Comparison of ENCODE assay signal across 26 cellular contexts in genomic region chr2:8697190-8697589, GRCh38.
"Had no signal": no experiment of that assay in that cellular context is flagged by ENCODE, and none has a peak within 500 bp of the region (broad histone marks: within the 10 kb centered on the region; RNA-seq: fewer than 3 reads in every experiment).

No MANE protein-coding gene starts in this region.

- H3K4me3 Mint-ChIP-seq: mesothelial cell of epicardium; naive thymus-derived CD4-positive, alpha-beta T cell; natural killer cell treated with Interleukin-12 subunit alpha and Interleukin-12 subunit beta and Interleukin-15 and Interleukin-18, amount 100 ng/mL, for 72 hours; stimulated activated naive B cell treated with anti-CD40 and anti-IgM and Interleukin-4, amounts not matched to agents 10 μg/mL and 1 μg/mL and 100 μg/mL, for 72 hours had no signal

- H3K36me3 ChIP-seq: left ventricle myocardium inferior, ovary, right atrium auricular region, stomach, thyroid gland, transverse colon, upper lobe of left lung, vagina had no signal

- H3K9me3 ChIP-seq: ovary, right atrium auricular region, testis, thyroid gland, transverse colon, upper lobe of left lung, vagina had no signal

- H3K4me3 ChIP-seq: left ventricle myocardium inferior, lung, ovary, right atrium auricular region, skin epidermis, stomach, testis, thyroid gland, transverse colon, upper lobe of left lung, vagina had no signal

- H3K4me1 ChIP-seq: testis had no signal

- H3K36me3 Mint-ChIP-seq: natural killer cell treated with Interleukin-12 subunit alpha and Interleukin-12 subunit beta and Interleukin-15 and Interleukin-18, amount 100 ng/mL, for 72 hours; stimulated activated naive B cell treated with anti-CD40 and anti-IgM and Interleukin-4, amounts not matched to agents 10 μg/mL and 1 μg/mL and 100 μg/mL, for 72 hours had no signal

- ATAC-seq: left cardiac atrium; naive thymus-derived CD4-positive, alpha-beta T cell; natural killer cell treated with Interleukin-12 subunit alpha and Interleukin-12 subunit beta and Interleukin-15 and Interleukin-18, amount 100 ng/mL, for 72 hours; sciatic nerve; stimulated activated naive B cell treated with anti-CD40 and anti-IgM and Interleukin-4, amounts not matched to agents 10 μg/mL and 1 μg/mL and 100 μg/mL, for 72 hours; stimulated activated naive CD8-positive, alpha-beta T cell treated with anti-CD3 and anti-CD28 coated beads, Interleukin-15, Interleukin-2, amounts not matched to agents 100 U/mL and 50 U/mL, for 24 hours had no signal

- DNase-seq: hippocampal formation; kidney glomerular epithelial cell; left cardiac atrium; left ventricle myocardium inferior; mesendoderm; naive thymus-derived CD4-positive, alpha-beta T cell; ovary; stimulated activated CD4-positive, alpha-beta T cell treated with anti-CD3 and anti-CD28 coated beads, Interleukin-12 subunit alpha, Interleukin-12 subunit beta, amount 100 ng/mL, for 4 hours; stimulated activated CD4-positive, alpha-beta T cell treated with anti-CD3 and anti-CD28 coated beads, Interleukin-15, amount 100 ng/mL, for 24 hours; stimulated activated CD4-positive, alpha-beta T cell treated with anti-CD3 and anti-CD28 coated beads, Interleukin-2, amount 100 ng/mL, for 24 hours; stimulated activated CD4-positive, alpha-beta T cell treated with anti-CD3 and anti-CD28 coated beads, Interleukin-4, amount 100 ng/mL, for 1 hour; stimulated activated naive B cell treated with anti-CD40 and anti-IgM and Interleukin-4, amounts not matched to agents 10 μg/mL and 1 μg/mL and 100 μg/mL, for 72 hours; stimulated activated naive CD8-positive, alpha-beta T cell treated with anti-CD3 and anti-CD28 coated beads, Interleukin-15, Interleukin-2, amounts not matched to agents 100 U/mL and 50 U/mL, for 24 hours; stomach; testis; thyroid gland; transverse colon; upper lobe of left lung had no signal

- H3K27ac ChIP-seq: left ventricle myocardium inferior, ovary, right atrium auricular region, skin epidermis, stomach, testis, thyroid gland, transverse colon, upper lobe of left lung, vagina had no signal

- H3K9me3 Mint-ChIP-seq: natural killer cell treated with Interleukin-12 subunit alpha and Interleukin-12 subunit beta and Interleukin-15 and Interleukin-18, amount 100 ng/mL, for 72 hours had no signal

- H3K27me3 ChIP-seq: ovary, right atrium auricular region, testis, thyroid gland, vagina had no signal

- H3K27ac Mint-ChIP-seq: mesothelial cell of epicardium; naive thymus-derived CD4-positive, alpha-beta T cell; natural killer cell treated with Interleukin-12 subunit alpha and Interleukin-12 subunit beta and Interleukin-15 and Interleukin-18, amount 100 ng/mL, for 72 hours; progenitor cell of endocrine pancreas; stimulated activated naive B cell treated with anti-CD40 and anti-IgM and Interleukin-4, amounts not matched to agents 10 μg/mL and 1 μg/mL and 100 μg/mL, for 72 hours had no signal
